ENCODE assay signal across 16 cellular contexts in the genomic region with DNA sequence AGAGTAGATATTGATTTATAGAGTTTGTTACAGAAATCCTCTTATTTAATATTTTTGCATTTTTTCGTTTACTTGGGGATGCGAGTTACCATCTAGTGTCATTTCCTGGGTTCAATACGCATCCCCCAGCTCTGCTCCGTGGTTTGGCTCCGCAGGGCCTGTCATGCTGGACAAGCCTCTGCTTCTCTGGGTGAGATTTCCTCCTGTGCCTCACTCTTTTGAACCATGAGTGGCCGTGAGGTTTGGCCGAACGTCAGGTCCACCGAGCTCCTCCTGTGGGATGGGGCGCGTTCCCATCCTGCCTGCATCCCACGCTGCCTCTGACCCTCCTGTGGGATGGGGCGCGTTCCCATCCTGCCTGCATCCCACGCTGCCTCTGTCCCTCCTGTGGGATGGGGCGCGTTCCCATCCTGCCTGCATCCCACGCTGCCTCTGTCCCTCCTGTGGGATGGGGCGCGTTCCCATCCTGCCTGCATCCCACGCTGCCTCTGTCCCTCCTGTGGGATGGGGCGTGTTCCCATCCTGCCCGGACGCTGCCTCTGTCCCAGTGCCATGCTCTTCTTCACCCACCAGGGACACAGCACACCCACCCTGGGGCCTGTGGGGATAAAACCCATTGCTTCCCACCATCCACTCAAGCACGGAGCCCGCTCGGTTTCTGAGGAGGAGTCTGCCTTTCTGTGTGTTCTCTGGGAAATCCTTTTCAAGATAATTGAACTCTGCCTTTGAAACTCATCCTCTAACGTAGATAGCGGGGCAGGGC.
DNase-seq lines count a peak whose midpoint lies in the region; ATAC-seq and TF ChIP-seq lines count a peak whose summit lies in the region.
"Had no signal": no experiment of that assay in that cellular context is flagged by ENCODE, and none has a peak within 500 bp of the region (broad histone marks: within the 10 kb centered on the region; RNA-seq: fewer than 3 reads in every experiment).

No MANE protein-coding gene starts in this region.

- H3K9me3 ChIP-seq in osteoblast (ENCODE audit: low read depth, low read length) (no peaks in the 10 kb centered on the region), T-helper 17 cell (ENCODE audit: control insufficient read depth, low read length, poor library complexity, severe bottlenecking) (no peaks in the 10 kb centered on the region)
- H3K9me3 ChIP-seq: BE2C had no signal

- H3K4me2 ChIP-seq in osteoblast (ENCODE audit: insufficient read depth, low read length): no peak overlapping the region
- H3K4me2 ChIP-seq: PC-9 had no signal

- H3K27ac Mint-ChIP-seq in activated CD8-positive, alpha-beta T cell treated with anti-CD3 and anti-CD28 coated beads, Interleukin-2, amount 10 ng/mL, durations not matched to agents 7 days and 5 days: no peak overlapping the region
- H3K27ac Mint-ChIP-seq in activated CD8-positive, alpha-beta T cell treated with anti-CD3 and anti-CD28 coated beads for 36 hours: no peak overlapping the region
- no peak overlapping the region for H3K27ac Mint-ChIP-seq in T-helper 17 cell
- H3K27ac Mint-ChIP-seq: CD4-positive, CD25-positive, alpha-beta regulatory T cell had no signal

- no peak for TF ChIP-seq CTCF in activated CD8-positive, alpha-beta T cell treated with anti-CD3 and anti-CD28 coated beads for 36 hours (IDR thresholded peaks at IDR 0.05)
- no peak for TF ChIP-seq CTCF in osteoblast (IDR thresholded peaks at IDR 0.05; ENCODE audit: extremely low read depth, low read depth, low read length)

- no peaks in the 10 kb centered on the region for H3K79me2 ChIP-seq in osteoblast (ENCODE audit: insufficient read depth, low read length)

- H4K20me1 ChIP-seq in osteoblast (ENCODE audit: insufficient read depth, low read length): no peaks in the 10 kb centered on the region

- H3K4me3 Mint-ChIP-seq in activated CD8-positive, alpha-beta T cell treated with anti-CD3 and anti-CD28 coated beads, Interleukin-2, amount 10 ng/mL, durations not matched to agents 7 days and 5 days: no peak overlapping the region
- no peak overlapping the region for H3K4me3 Mint-ChIP-seq in activated CD8-positive, alpha-beta T cell treated with anti-CD3 and anti-CD28 coated beads for 36 hours
- H3K4me3 Mint-ChIP-seq in T-helper 17 cell: no peak overlapping the region
- H3K4me3 Mint-ChIP-seq: CD4-positive, CD25-positive, alpha-beta regulatory T cell had no signal

- H3K9me3 Mint-ChIP-seq in activated CD8-positive, alpha-beta T cell treated with anti-CD3 and anti-CD28 coated beads, Interleukin-2, amount 10 ng/mL, durations not matched to agents 7 days and 5 days (ENCODE audit: insufficient read depth): no peaks in the 10 kb centered on the region
- H3K9me3 Mint-ChIP-seq in activated CD8-positive, alpha-beta T cell treated with anti-CD3 and anti-CD28 coated beads for 36 hours: no peaks in the 10 kb centered on the region

- intact Hi-C loops in activated CD8-positive, alpha-beta T cell treated with anti-CD3 and anti-CD28 coated beads for 36 hours (cut with micrococcal nuclease): no loop called here

- no peak overlapping the region for H3K4me3 ChIP-seq in osteoblast (ENCODE audit: insufficient read depth, low read length)
- H3K4me3 ChIP-seq: PC-9 had no signal

- DNase-seq in activated CD8-positive, alpha-beta T cell treated with anti-CD3 and anti-CD28 coated beads, Interleukin-2, amount 10 ng/mL, durations not matched to agents 7 days and 5 days: peak; percentile 14
- DNase-seq in activated CD8-positive, alpha-beta T cell treated with anti-CD3 and anti-CD28 coated beads for 36 hours: no peak
- peak; percentile 23 for DNase-seq in islet precursor cell
- peak; percentile 26 for DNase-seq in osteoblast (ENCODE audit: insufficient read length, low spot score, missing footprints)
- DNase-seq in ureter (ENCODE audit: low spot score): peak; percentile 17
- no peak for DNase-seq in NOMO-1 treated with DMSO at 0.1 percent for 48 hours (lab: John Stamatoyannopoulos, UW; ENCODE audit: unreplicated experiment)
- DNase-seq in T-helper 17 cell: no peak
- DNase-seq: BE2C; CD4-positive, CD25-positive, alpha-beta regulatory T cell; COR-L47; HCEC 1CT; IMR-90; NCI-H1417 treated with DMSO at 0.1 percent for 48 hours; NCI-H1930; NCI-H226; PC-9 had no signal

- H3K4me1 Mint-ChIP-seq in activated CD8-positive, alpha-beta T cell treated with anti-CD3 and anti-CD28 coated beads, Interleukin-2, amount 10 ng/mL, durations not matched to agents 7 days and 5 days (ENCODE audit: low read depth): no peaks in the 10 kb centered on the region
- H3K4me1 Mint-ChIP-seq in activated CD8-positive, alpha-beta T cell treated with anti-CD3 and anti-CD28 coated beads for 36 hours (ENCODE audit: low read depth): no peaks in the 10 kb centered on the region
- H3K4me1 Mint-ChIP-seq in T-helper 17 cell: peaks cover 2% of the 10 kb centered on the region
- H3K4me1 Mint-ChIP-seq: CD4-positive, CD25-positive, alpha-beta regulatory T cell had no signal

- no peak overlapping the region for H2AFZ ChIP-seq in osteoblast (ENCODE audit: low read length)
- H2AFZ ChIP-seq: PC-9 had no signal

- H3K36me3 Mint-ChIP-seq in activated CD8-positive, alpha-beta T cell treated with anti-CD3 and anti-CD28 coated beads, Interleukin-2, amount 10 ng/mL, durations not matched to agents 7 days and 5 days (ENCODE audit: low read depth): no peaks in the 10 kb centered on the region
- no peaks in the 10 kb centered on the region for H3K36me3 Mint-ChIP-seq in activated CD8-positive, alpha-beta T cell treated with anti-CD3 and anti-CD28 coated beads for 36 hours (ENCODE audit: low read depth)
- H3K36me3 Mint-ChIP-seq in T-helper 17 cell (ENCODE audit: low read depth): peaks cover 5% of the 10 kb centered on the region
- H3K36me3 Mint-ChIP-seq: CD4-positive, CD25-positive, alpha-beta regulatory T cell had no signal

- POLR2A ChIA-PET in activated CD8-positive, alpha-beta T cell treated with anti-CD3 and anti-CD28 coated beads, Interleukin-2, amount 10 ng/mL, durations not matched to agents 7 days and 5 days (lab: Charles Lee): no interaction called here
- POLR2A ChIA-PET in activated CD8-positive, alpha-beta T cell treated with anti-CD3 and anti-CD28 coated beads for 36 hours (lab: Charles Lee): interaction anchor here (0.6 kb wide), 1 partner anchor 675 kb away, joined by 3 read pairs; no protein-coding TSS in a partner anchor

- no peaks in the 10 kb centered on the region for H3K27me3 ChIP-seq in osteoblast (ENCODE audit: insufficient read depth, low read length)

- ATAC-seq in activated CD8-positive, alpha-beta T cell treated with anti-CD3 and anti-CD28 coated beads, Interleukin-2, amount 10 ng/mL, durations not matched to agents 7 days and 5 days: no peak
- no peak for ATAC-seq in activated CD8-positive, alpha-beta T cell treated with anti-CD3 and anti-CD28 coated beads for 36 hours
- ATAC-seq in T-helper 17 cell: no peak

- no peak overlapping the region for H3K27ac ChIP-seq in osteoblast (ENCODE audit: low read depth, low read length)
- H3K27ac ChIP-seq: PC-9 had no signal

- peaks cover 17% of the 10 kb centered on the region for H3K27me3 Mint-ChIP-seq in activated CD8-positive, alpha-beta T cell treated with anti-CD3 and anti-CD28 coated beads, Interleukin-2, amount 10 ng/mL, durations not matched to agents 7 days and 5 days (ENCODE audit: low read depth)
- peaks cover 23% of the 10 kb centered on the region for H3K27me3 Mint-ChIP-seq in activated CD8-positive, alpha-beta T cell treated with anti-CD3 and anti-CD28 coated beads for 36 hours
- H3K27me3 Mint-ChIP-seq in T-helper 17 cell: peaks cover 60% of the 10 kb centered on the region

- H3K4me1 ChIP-seq in osteoblast (ENCODE audit: insufficient read depth, low read length): no peaks in the 10 kb centered on the region
- H3K4me1 ChIP-seq: BE2C had no signal

- H3K36me3 ChIP-seq in osteoblast (ENCODE audit: insufficient read depth, low read length): no peaks in the 10 kb centered on the region
- H3K36me3 ChIP-seq: BE2C had no signal

- CTCF ChIA-PET in activated CD8-positive, alpha-beta T cell treated with anti-CD3 and anti-CD28 coated beads, Interleukin-2, amount 10 ng/mL, durations not matched to agents 7 days and 5 days (lab: Charles Lee): no interaction called here
- CTCF ChIA-PET in activated CD8-positive, alpha-beta T cell treated with anti-CD3 and anti-CD28 coated beads for 36 hours (lab: Charles Lee): interaction anchor here (1.3 kb wide), 1 partner anchor 16 kb away, joined by 5 read pairs; no protein-coding TSS in a partner anchor

Comparison
In these comparisons a context has a peak if more than half of its experiments do, and no peak if none do; other contexts are left out.
1. DNase-seq: peak in activated CD8-positive, alpha-beta T cell treated with anti-CD3 and anti-CD28 coated beads, Interleukin-2, amount 10 ng/mL, durations not matched to agents 7 days and 5 days (single experiment), islet precursor cell (single experiment), osteoblast (single experiment) and ureter (single experiment); none in activated CD8-positive, alpha-beta T cell treated with anti-CD3 and anti-CD28 coated beads for 36 hours (single experiment), NOMO-1 treated with DMSO at 0.1 percent for 48 hours (single experiment) and T-helper 17 cell (0 of 3).